1 cellular context compared by ENCODE assay signal in genomic region chr18:53944721-53945120, GRCh38.
TF ChIP-seq lines count a peak whose summit lies in the region.

No MANE protein-coding gene starts in this region.

TF ChIP-seq in K562, 482 proteins besides CTCF, POLR2A, EP300 and RAD21 (continued from another document):
- TF ChIP-seq CEBPZ (IDR thresholded peaks at IDR 0.05; ENCODE audit: borderline replicate concordance, low read depth, low read length) (0 out of 2 replicates have a peak, but pooled peaks have one; percentile 32), DIDO1 (tag; IDR thresholded peaks at IDR 0.05; ENCODE audit: low read depth) (no peak), CCAR2 (IDR thresholded peaks at IDR 0.05; ENCODE audit: low read depth, low read length) (no peak)
